ENCODE assay signal across 2 cellular contexts in the genomic region with DNA sequence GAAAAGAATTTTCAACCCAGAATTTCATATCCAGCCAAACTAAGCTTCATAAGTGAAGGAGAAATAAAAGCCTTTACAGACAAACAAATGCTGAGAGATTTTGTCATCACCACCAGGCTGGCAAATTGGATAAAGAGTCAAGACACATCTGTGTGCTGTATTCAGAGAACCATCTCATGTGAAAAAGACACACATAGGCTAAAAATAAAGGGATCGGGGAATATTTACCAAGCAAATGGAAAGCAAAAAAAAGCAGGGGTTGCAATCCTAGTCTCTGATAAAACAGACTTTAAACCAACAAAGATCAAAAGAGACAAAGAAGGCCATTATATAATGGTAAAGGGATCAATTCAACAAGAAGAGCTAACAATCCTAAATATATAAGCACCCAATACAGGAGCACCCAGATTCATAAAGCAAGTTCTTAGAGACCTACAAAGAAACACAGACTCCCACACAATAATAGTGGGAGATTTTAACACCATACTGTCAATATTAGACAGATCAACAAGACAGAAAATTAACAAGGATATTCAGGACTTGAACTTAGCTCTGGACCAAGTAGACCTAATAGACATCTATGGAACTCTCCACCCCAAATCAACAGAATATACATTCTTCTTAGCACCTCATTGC. TPM values are rescaled to one million over a fixed set of nuclear protein-coding genes. Genes with fewer than 3 reads are reported as not detected.
"Had no signal": no experiment of that assay in that cellular context is flagged by ENCODE, and none has a peak within 500 bp of the region (broad histone marks: within the 10 kb centered on the region; RNA-seq: fewer than 3 reads in every experiment).

No MANE protein-coding gene starts in this region.

RNA-seq across cellular contexts. Expression of gene ACSM6, which starts 55.9 kb away (rescaled TPM):
- total RNA-seq: G401, GM12878 had no signal
